In genomic region chr2:100545197-100545596, GRCh38 we compare ENCODE assay signal across 20 cellular contexts. TPM values are rescaled to one million over a fixed set of nuclear protein-coding genes. Genes with fewer than 3 reads are reported as not detected.
DNase-seq lines count a peak whose midpoint lies in the region; ATAC-seq, FAIRE-seq and TF ChIP-seq lines count a peak whose summit lies in the region.
"Had no signal": no experiment of that assay in that cellular context is flagged by ENCODE, and none has a peak within 500 bp of the region (broad histone marks: within the 10 kb centered on the region; RNA-seq: fewer than 3 reads in every experiment).

No MANE protein-coding gene starts in this region.

- H3K27ac ChIP-seq in HepG2 (ENCODE audit: extremely low read length, insufficient read depth, low read length) (no peak overlapping the region), right lobe of liver (no peak overlapping the region), K562 (ENCODE audit: extremely low read depth, low read depth, low read length) (no peak overlapping the region)
- H3K27ac ChIP-seq: 22Rv1, BLaER1 had no signal

- H3K4me2 ChIP-seq in HepG2 (ENCODE audit: low read depth, low read length) = no peak overlapping the region
- H3K4me2 ChIP-seq in K562 (ENCODE audit: insufficient read depth, low read length) = no peak overlapping the region
- H3K4me2 ChIP-seq: BLaER1 had no signal

- ATAC-seq in HepG2 = no peak
- no peak for ATAC-seq in right lobe of liver
- ATAC-seq in K562 = no peak

- H3K79me2 ChIP-seq in HepG2 (ENCODE audit: insufficient read depth, low read length) = no peaks in the 10 kb centered on the region
- H3K79me2 ChIP-seq in K562 (ENCODE audit: control insufficient read depth, insufficient read depth, low read length) = no peaks in the 10 kb centered on the region

- H3K36me3 ChIP-seq in HepG2 (replicated peaks in 1 of 2; ENCODE audit: control insufficient read depth in 1 of 2, insufficient read depth in 2 of 2, low read length in 2 of 2) (no peaks in the 10 kb centered on the region), right lobe of liver (no peaks in the 10 kb centered on the region), K562 (ENCODE audit: control insufficient read depth, insufficient read depth, low read length) (no peaks in the 10 kb centered on the region)
- H3K36me3 ChIP-seq: BE2C, BLaER1 had no signal

- H2AFZ ChIP-seq in HepG2 (ENCODE audit: low read length) (no peak overlapping the region), K562 (ENCODE audit: low read depth, low read length) (no peak overlapping the region)

- H3K27me3 ChIP-seq in HepG2 (ENCODE audit: control insufficient read depth in 1 of 2, insufficient read depth in 2 of 2, low read length in 2 of 2) (peaks cover 0 to 8% of the 10 kb centered on the region in 2 experiments; a peak in 1 of 5 replicates), right lobe of liver (no peaks in the 10 kb centered on the region), K562 (ENCODE audit: control insufficient read depth in 2 of 2, insufficient read depth in 2 of 2, low read length in 2 of 2) (no peaks in the 10 kb centered on the region; a peak in 4 of 5 replicates)
- H3K27me3 ChIP-seq: BE2C, BLaER1 had no signal

- no peak overlapping the region for H3K4me3 ChIP-seq in HepG2 (replicated peaks in 1 of 3; ENCODE audit: insufficient read depth in 1 of 3, low read depth in 2 of 3, low read length in 3 of 3)
- no peak overlapping the region for H3K4me3 ChIP-seq in right lobe of liver
- no peak overlapping the region for H3K4me3 ChIP-seq in K562
- H3K4me3 ChIP-seq: BLaER1 had no signal

- BruUV-seq in HepG2 (replicated peaks; lab: Mats Ljungman, UMichigan) (no TSS peak), K562 (replicated peaks; lab: Mats Ljungman, UMichigan) (no TSS peak)

- H3K9ac ChIP-seq in HepG2 (ENCODE audit: insufficient read depth, low read depth, low read length) (no peak overlapping the region), K562 (ENCODE audit: insufficient read depth in 1 of 2, low read depth in 2 of 2, low read length in 2 of 2) (no peak overlapping the region)
- H3K9ac ChIP-seq: BLaER1 had no signal

- no peak for DNase-seq in HepG2 (ENCODE audit: low spot score)
- no peak for DNase-seq in right lobe of liver
- DNase-seq in K562 (ENCODE audit: extremely low read depth in 1 of 4, low spot score in 3 of 4) = no peak
- no peak for DNase-seq in HuH-7 (ENCODE audit: low spot score)
- no peak for DNase-seq in DMS114 treated with DMSO at 0.1 percent for 48 hours (lab: John Stamatoyannopoulos, UW; ENCODE audit: unreplicated experiment)
- DNase-seq: ACHN; BE2C; C1 segment of cervical spinal cord; CD4-positive, alpha-beta memory T cell; CD4-positive, CD25-positive, alpha-beta regulatory T cell; CD8-positive, alpha-beta memory T cell; COR-L47; DMS 273 treated with DMSO at 0.1 percent for 48 hours; DMS79 treated with DMSO at 0.1 percent for 48 hours; GF-D8 had no signal

- TF ChIP-seq CTCF in HepG2 (CRISPR knock-in tag; IDR thresholded peaks at IDR 0.05) (no peak), right lobe of liver (IDR thresholded peaks at IDR 0.05) (no peak), K562 (IDR thresholded peaks at IDR 0.05 in 2 of 3, conservative IDR thresholded peaks at IDR 0.05 in 1 of 3; ENCODE audit: insufficient read depth in 2 of 3, low read depth in 1 of 3, low read length in 3 of 3) (no peak)

- H3K9me1 ChIP-seq in K562 (ENCODE audit: control insufficient read depth, insufficient read depth, low read length) = no peaks in the 10 kb centered on the region

- in situ Hi-C loops in HepG2 (cut with HindIII; ENCODE audit: extremely low pct_ligation_motif_present, low pct_unique_long_range_greater_than_20kb) = no loop called here
- in situ Hi-C loops in K562 (cut with MboI) = no loop called here

- WGBS in HepG2 (ENCODE audit: low lambda C conversion rate) = 61% methylated on average over 2 of the region's 2 CpGs
- 75% methylated on average over 2 of the region's 2 CpGs for WGBS in right lobe of liver (ENCODE audit: insufficient coverage, low coverage, low lambda C conversion rate, missing lambda C conversion rate)
- WGBS in K562 (ENCODE audit: insufficient coverage, low coverage, missing lambda C conversion rate) = 6% methylated on average over 2 of the region's 2 CpGs

- no peak for TF ChIP-seq RAD21 in HepG2 (CRISPR knock-in tag; IDR thresholded peaks at IDR 0.05)
- TF ChIP-seq RAD21 in K562 (CRISPR knock-in tag; conservative IDR thresholded peaks at IDR 0.05 in 1 of 2, IDR thresholded peaks at IDR 0.05 in 1 of 2) = no peak

- TF ChIP-seq POLR2A in HepG2 (IDR thresholded peaks at IDR 0.05; ENCODE audit: insufficient read depth in 1 of 2, low read depth in 2 of 2, low read length in 2 of 2) (no peak), right lobe of liver (IDR thresholded peaks at IDR 0.05) (no peak), K562 (conservative IDR thresholded peaks at IDR 0.05) (no peak)

- no peak for FAIRE-seq in HepG2 (lab: Jason Lieb, UNC)
- no peak for FAIRE-seq in K562 (lab: Jason Lieb, UNC)
- FAIRE-seq: G401.6, GM12891, GM19239 had no signal

- H4K20me1 ChIP-seq in HepG2 (ENCODE audit: insufficient read depth, low read length) (no peaks in the 10 kb centered on the region), K562 (replicated peaks; ENCODE audit: control insufficient read depth, insufficient read depth, low read length) (no peaks in the 10 kb centered on the region)
- H4K20me1 ChIP-seq: BLaER1 had no signal

- no peak for TF ChIP-seq EP300 in HepG2 (IDR thresholded peaks at IDR 0.05; ENCODE audit: low read depth in 2 of 2, low read length in 2 of 2)
- TF ChIP-seq EP300 in HepG2 (CRISPR knock-in tag; IDR thresholded peaks at IDR 0.05; ENCODE audit: borderline replicate concordance) = no peak
- TF ChIP-seq EP300 in K562 (IDR thresholded peaks at IDR 0.05; ENCODE audit: low read length) = no peak

- CTCF ChIA-PET in HepG2 (lab: Yijun Ruan, JAX; ENCODE audit: low intra/inter-chr PET ratio, low total read pairs) (no interaction called here), K562 (lab: Yijun Ruan, JAX; ENCODE audit: low intra/inter-chr PET ratio) (no interaction called here)

- no peaks in the 10 kb centered on the region for H3K4me1 ChIP-seq in HepG2 (ENCODE audit: insufficient read depth, low read length)
- H3K4me1 ChIP-seq in right lobe of liver = no peaks in the 10 kb centered on the region
- H3K4me1 ChIP-seq in K562 (replicated peaks in 1 of 2; ENCODE audit: control insufficient read depth in 2 of 2, insufficient read depth in 2 of 2, low read length in 2 of 2) = no peaks in the 10 kb centered on the region
- H3K4me1 ChIP-seq: BE2C had no signal

- no peaks in the 10 kb centered on the region for H3K9me3 ChIP-seq in HepG2 (ENCODE audit: low read length)
- no peaks in the 10 kb centered on the region for H3K9me3 ChIP-seq in right lobe of liver
- no peaks in the 10 kb centered on the region for H3K9me3 ChIP-seq in K562 (replicated peaks; ENCODE audit: control insufficient read depth, insufficient read depth, low read depth, low read length)
- H3K9me3 ChIP-seq: BE2C had no signal

- POLR2A ChIA-PET in HepG2 (lab: Yijun Ruan, JAX) = interaction anchor here (1.2 kb wide), 1 partner anchor 18 kb away, joined by 3 read pairs; no protein-coding TSS in a partner anchor
- POLR2A ChIA-PET in K562 (lab: Yijun Ruan, JAX) = interaction anchor here (1.3 kb wide), 1 partner anchor 11 kb away, joined by 4 read pairs; no protein-coding TSS in a partner anchor

- intact Hi-C loops in HepG2 (cut with micrococcal nuclease; ENCODE audit: unreplicated experiment) = no loop called here
- intact Hi-C loops in right lobe of liver (cut with DNase I) = no loop called here
- intact Hi-C loops in K562 (cut with micrococcal nuclease) = no loop called here

RNA-seq across cellular contexts. Expression of gene PDCL3, which starts 17.6 kb away (rescaled TPM):
- total RNA-seq in HepG2 (2016; rRNA removed; fragmentation: Illumina TruSeq; extraction: Trizol) (24.4 and 36.9 TPM in 2 replicates), right lobe of liver (1 to 10 TPM; 5.2 to 8.4 (median 7.0) TPM), K562 (2014; rRNA removed) (16.6 and 23.7 TPM in 2 replicates), K562 (2014; rRNA removed; fragmentation: Illumina TruSeq; extraction: Trizol) (23.7 and 25.8 TPM in 2 replicates), K562 (2015; rRNA removed; fragmentation: Illumina TruSeq; extraction: Trizol) (25.4 and 26.9 TPM in 2 replicates), K562 (2021) (21.3 and 22.9 TPM in 2 replicates)
- total RNA-seq in HepG2 (2016; cell fraction: cytosol; rRNA removed; fragmentation: Illumina TruSeq; extraction: Trizol; ENCODE audit: low read depth) = 7.1 and 7.4 TPM in 2 replicates
- 26.6 and 35.1 TPM in 2 replicates for total RNA-seq in HepG2 (2016; cell fraction: insoluble cytoplasmic fraction; rRNA removed; fragmentation: Illumina TruSeq; extraction: Trizol)
- total RNA-seq in HepG2 (2016; cell fraction: membrane; rRNA removed; fragmentation: Illumina TruSeq; extraction: Trizol) = 9.5 and 9.9 TPM in 2 replicates
- total RNA-seq in HepG2 (2016; cell fraction: nucleus; rRNA removed; fragmentation: Illumina TruSeq; extraction: Trizol) = 13.4 and 14.5 TPM in 2 replicates
- polyA plus RNA-seq in HepG2 (2011; rRNA removed) (14.4 TPM in 2 replicates), K562 (2011; rRNA removed) (22.3 and 22.4 TPM in 2 replicates), K562 (2014; fragmentation: Illumina TruSeq; extraction: Trizol) (38.4 and 41.6 TPM in 2 replicates), K562 (2014; fragmentation: Nextera tagmentation; extraction: Ambion mirVana) (10 to 100 TPM; 72.0 to 76.7 TPM), K562 (2014; rRNA removed) (36.0 and 40.5 TPM in 2 replicates)
- 9.9 and 15.6 TPM in 2 replicates for polyA plus RNA-seq in HepG2 (2011; cell fraction: cytosol; rRNA removed)
- polyA plus RNA-seq in HepG2 (2011; cell fraction: nucleus; rRNA removed) = 2.6 and 4.0 TPM in 2 replicates
- polyA plus RNA-seq in HepG2 (2012) = 22.1 and 23.8 TPM in 2 replicates
- 11.7 and 12.3 TPM in 2 replicates for polyA plus RNA-seq in HepG2 (2016; cell fraction: cytosol; fragmentation: Illumina TruSeq; extraction: Trizol; ENCODE audit: low read depth)
- 64.8 and 71.4 TPM in 2 replicates for polyA plus RNA-seq in HepG2 (2016; cell fraction: insoluble cytoplasmic fraction; fragmentation: Illumina TruSeq; extraction: Trizol; ENCODE audit: low read depth)
- 12.5 and 13.1 TPM in 2 replicates for polyA plus RNA-seq in HepG2 (2016; cell fraction: membrane; fragmentation: Illumina TruSeq; extraction: Trizol; ENCODE audit: low read depth)
- polyA plus RNA-seq in HepG2 (2016; cell fraction: nucleus; fragmentation: Illumina TruSeq; extraction: Trizol; ENCODE audit: insufficient read depth, low read depth) = 26.6 and 28.1 TPM in 2 replicates
- polyA minus RNA-seq in HepG2 (2011; rRNA and poly(A)+ RNA removed; ENCODE audit: low replicate concordance) = 5.0 and 7.5 TPM in 2 replicates
- polyA minus RNA-seq in HepG2 (2011; cell fraction: cytosol; rRNA and poly(A)+ RNA removed) = 5.8 and 6.1 TPM in 2 replicates
- 7.0 and 10.1 TPM in 2 replicates for polyA minus RNA-seq in HepG2 (2011; cell fraction: nucleus; rRNA and poly(A)+ RNA removed)
- total RNA-seq in K562 (2011; cell fraction: chromatin; rRNA removed; ENCODE audit: low replicate concordance) = 4.8 and 6.2 TPM in 2 replicates
- 3.4 and 4.7 TPM in 2 replicates for total RNA-seq in K562 (2011; cell fraction: nucleolus; rRNA removed)
- total RNA-seq in K562 (2011; cell fraction: nucleoplasm; rRNA removed) = 4.8 and 5.7 TPM in 2 replicates
- 8.3 and 17.8 TPM in 2 replicates for polyA plus RNA-seq in K562 (2011; cell fraction: cytosol; rRNA removed)
- polyA plus RNA-seq in K562 (2011; cell fraction: nucleus; rRNA removed) = 3.4 and 5.7 TPM in 2 replicates
- polyA plus RNA-seq in K562 (2012) = 25.5 and 32.5 TPM in 2 replicates
- 21.9 and 22.1 TPM in 2 replicates for polyA minus RNA-seq in K562 (2011; rRNA and poly(A)+ RNA removed)
- 7.0 and 8.6 TPM in 2 replicates for polyA minus RNA-seq in K562 (2011; cell fraction: cytosol; rRNA and poly(A)+ RNA removed)
- polyA minus RNA-seq in K562 (2011; cell fraction: nucleus; rRNA and poly(A)+ RNA removed) = 2.6 and 4.2 TPM in 2 replicates

Comparison
In these comparisons a context has a peak if more than half of its experiments do, and no peak if none do; other contexts are left out.
1. Of the 241 proteins assayed by ChIP-seq in both HepG2 and K562: peak only in HepG2: MAFF and MAFK; only in K562: MAFG; in both: none; in neither: 238.